In genomic region chr16:85395913-85396878, GRCh38 we compare ENCODE assay signal across 10 cellular contexts.
A peak's percentile ranks its signal among the peaks of the same experiment; 100 is the strongest.
DNase-seq lines count a peak whose midpoint lies in the region; ATAC-seq and TF ChIP-seq lines count a peak whose summit lies in the region.
"Had no signal": no experiment of that assay in that cellular context is flagged by ENCODE, and none has a peak within 500 bp of the region (broad histone marks: within the 10 kb centered on the region; RNA-seq: fewer than 3 reads in every experiment).

No MANE protein-coding gene starts in this region.

- H3K27me3 ChIP-seq in vagina, result no peaks in the 10 kb centered on the region

- H3K4me1 ChIP-seq in mesodermal cell (ENCODE audit: control insufficient read depth, insufficient read depth, low read length, poor library complexity, severe bottlenecking), result peaks cover 34% of the 10 kb centered on the region
- H3K4me1 ChIP-seq in vagina, result peaks cover 44% of the 10 kb centered on the region

- no peaks in the 10 kb centered on the region for H3K36me3 Mint-ChIP-seq in activated naive CD8-positive, alpha-beta T cell treated with anti-CD3 and anti-CD28 coated beads, Interleukin-2, amount 10 ng/mL, durations not matched to agents 7 days and 5 days
- H3K36me3 Mint-ChIP-seq in activated naive CD8-positive, alpha-beta T cell treated with anti-CD3 and anti-CD28 coated beads for 36 hours, result no peaks in the 10 kb centered on the region
- H3K36me3 Mint-ChIP-seq in activated CD8-positive, alpha-beta T cell treated with anti-CD3 and anti-CD28 coated beads for 36 hours (ENCODE audit: low read depth), result no peaks in the 10 kb centered on the region

- no peak overlapping the region for H3K4me3 ChIP-seq in mesodermal cell (ENCODE audit: extremely low read depth, insufficient read depth, low read length, poor library complexity, severe bottlenecking)
- no peak overlapping the region for H3K4me3 ChIP-seq in vagina

- H3K27ac ChIP-seq in mesodermal cell (ENCODE audit: low read depth, low read length, severe bottlenecking) (peak overlapping the region; percentile 59), vagina (peak overlapping the region; percentile 70)

- WGBS in mesodermal cell (ENCODE audit: insufficient coverage in 2 of 2), 2 experiments, result 62 to 66% methylated on average over 18 to 20 of the region's 24 CpGs

- TF ChIP-seq CTCF in vagina (IDR thresholded peaks at IDR 0.05), result no peak
- TF ChIP-seq CTCF in activated CD8-positive, alpha-beta T cell treated with anti-CD3 and anti-CD28 coated beads for 36 hours (IDR thresholded peaks at IDR 0.05), result no peak

- no peaks in the 10 kb centered on the region for H3K9me3 ChIP-seq in mesodermal cell (ENCODE audit: control insufficient read depth, low read length)
- no peaks in the 10 kb centered on the region for H3K9me3 ChIP-seq in vagina

- no peak overlapping the region for H3K27ac Mint-ChIP-seq in activated naive CD8-positive, alpha-beta T cell treated with anti-CD3 and anti-CD28 coated beads, Interleukin-2, amount 10 ng/mL, durations not matched to agents 7 days and 5 days
- H3K27ac Mint-ChIP-seq in activated naive CD8-positive, alpha-beta T cell treated with anti-CD3 and anti-CD28 coated beads for 36 hours, result no peak overlapping the region
- H3K27ac Mint-ChIP-seq in activated CD8-positive, alpha-beta T cell treated with anti-CD3 and anti-CD28 coated beads for 36 hours, result no peak overlapping the region
- H3K27ac Mint-ChIP-seq: CD4-positive, alpha-beta T cell; naive thymus-derived CD8-positive, alpha-beta T cell had no signal

- intact Hi-C loops in vagina (cut with DNase I), result no loop called here
- intact Hi-C loops in activated CD8-positive, alpha-beta T cell treated with anti-CD3 and anti-CD28 coated beads for 36 hours (cut with micrococcal nuclease), result loop anchor here (10.0 kb wide), 1 partner anchor 319 kb away; no protein-coding TSS in a partner anchor

- DNase-seq in activated naive CD8-positive, alpha-beta T cell treated with anti-CD3 and anti-CD28 coated beads, Interleukin-2, amount 10 ng/mL, durations not matched to agents 7 days and 5 days, result peak; percentile 27
- DNase-seq in activated naive CD8-positive, alpha-beta T cell treated with anti-CD3 and anti-CD28 coated beads for 36 hours, result no peak
- DNase-seq in dermis blood vessel endothelial cell, result peak; percentile 30
- no peak for DNase-seq in vagina (ENCODE audit: extremely low spot score in 2 of 2)
- DNase-seq in NCI-H446 treated with DMSO at 0.1 percent for 48 hours (lab: John Stamatoyannopoulos, UW), result no peak
- DNase-seq in activated CD8-positive, alpha-beta T cell treated with anti-CD3 and anti-CD28 coated beads for 36 hours, result no peak

- H3K9me3 Mint-ChIP-seq in activated naive CD8-positive, alpha-beta T cell treated with anti-CD3 and anti-CD28 coated beads, Interleukin-2, amount 10 ng/mL, durations not matched to agents 7 days and 5 days, result no peaks in the 10 kb centered on the region
- H3K9me3 Mint-ChIP-seq in activated naive CD8-positive, alpha-beta T cell treated with anti-CD3 and anti-CD28 coated beads for 36 hours, result no peaks in the 10 kb centered on the region
- H3K9me3 Mint-ChIP-seq in activated CD8-positive, alpha-beta T cell treated with anti-CD3 and anti-CD28 coated beads for 36 hours, result no peaks in the 10 kb centered on the region
- H3K9me3 Mint-ChIP-seq: CD4-positive, alpha-beta T cell; naive thymus-derived CD8-positive, alpha-beta T cell had no signal

- ATAC-seq in activated naive CD8-positive, alpha-beta T cell treated with anti-CD3 and anti-CD28 coated beads, Interleukin-2, amount 10 ng/mL, durations not matched to agents 7 days and 5 days (ENCODE audit: low read depth), result no peak
- ATAC-seq in HG03039 (IDR thresholded peaks at IDR 0.05; ENCODE audit: unreplicated experiment), result no peak
- no peak for ATAC-seq in activated CD8-positive, alpha-beta T cell treated with anti-CD3 and anti-CD28 coated beads for 36 hours
- ATAC-seq: naive thymus-derived CD8-positive, alpha-beta T cell had no signal

- POLR2A ChIA-PET in activated naive CD8-positive, alpha-beta T cell treated with anti-CD3 and anti-CD28 coated beads, Interleukin-2, amount 10 ng/mL, durations not matched to agents 7 days and 5 days (lab: Charles Lee), result no interaction called here
- POLR2A ChIA-PET in activated CD8-positive, alpha-beta T cell treated with anti-CD3 and anti-CD28 coated beads for 36 hours (lab: Charles Lee), result interaction anchor here (0.6 kb wide), 1 partner anchor 46 kb away, joined by 3 read pairs; no protein-coding TSS in a partner anchor

- H3K4me1 Mint-ChIP-seq in activated naive CD8-positive, alpha-beta T cell treated with anti-CD3 and anti-CD28 coated beads, Interleukin-2, amount 10 ng/mL, durations not matched to agents 7 days and 5 days, result no peaks in the 10 kb centered on the region
- no peaks in the 10 kb centered on the region for H3K4me1 Mint-ChIP-seq in activated naive CD8-positive, alpha-beta T cell treated with anti-CD3 and anti-CD28 coated beads for 36 hours
- H3K4me1 Mint-ChIP-seq in activated CD8-positive, alpha-beta T cell treated with anti-CD3 and anti-CD28 coated beads for 36 hours (ENCODE audit: low read depth), result no peaks in the 10 kb centered on the region
- H3K4me1 Mint-ChIP-seq: naive thymus-derived CD8-positive, alpha-beta T cell had no signal

- no peak overlapping the region for H3K4me3 Mint-ChIP-seq in activated naive CD8-positive, alpha-beta T cell treated with anti-CD3 and anti-CD28 coated beads, Interleukin-2, amount 10 ng/mL, durations not matched to agents 7 days and 5 days
- H3K4me3 Mint-ChIP-seq in activated naive CD8-positive, alpha-beta T cell treated with anti-CD3 and anti-CD28 coated beads for 36 hours, result no peak overlapping the region
- no peak overlapping the region for H3K4me3 Mint-ChIP-seq in activated CD8-positive, alpha-beta T cell treated with anti-CD3 and anti-CD28 coated beads for 36 hours
- H3K4me3 Mint-ChIP-seq: CD4-positive, alpha-beta T cell; naive thymus-derived CD8-positive, alpha-beta T cell had no signal

- H3K36me3 ChIP-seq in mesodermal cell (ENCODE audit: control insufficient read depth, insufficient read depth, low read length) (no peaks in the 10 kb centered on the region), vagina (no peaks in the 10 kb centered on the region)

- no peaks in the 10 kb centered on the region for H3K27me3 Mint-ChIP-seq in activated naive CD8-positive, alpha-beta T cell treated with anti-CD3 and anti-CD28 coated beads, Interleukin-2, amount 10 ng/mL, durations not matched to agents 7 days and 5 days
- no peaks in the 10 kb centered on the region for H3K27me3 Mint-ChIP-seq in activated naive CD8-positive, alpha-beta T cell treated with anti-CD3 and anti-CD28 coated beads for 36 hours
- no peaks in the 10 kb centered on the region for H3K27me3 Mint-ChIP-seq in activated CD8-positive, alpha-beta T cell treated with anti-CD3 and anti-CD28 coated beads for 36 hours
- H3K27me3 Mint-ChIP-seq: CD4-positive, alpha-beta T cell; naive thymus-derived CD8-positive, alpha-beta T cell had no signal

- CTCF ChIA-PET in activated CD8-positive, alpha-beta T cell treated with anti-CD3 and anti-CD28 coated beads for 36 hours (lab: Charles Lee), result interaction anchor here (1.0 to 4.2 kb wide), 4 partner anchors 20 to 220 kb away, joined by 3 to 18 read pairs (median 10); no protein-coding TSS in a partner anchor

- no peak for TF ChIP-seq POLR2A in vagina (IDR thresholded peaks at IDR 0.05)

Comparison
In these comparisons a context has a peak if more than half of its experiments do, and no peak if none do; other contexts are left out.
1. DNase-seq: peak in activated naive CD8-positive, alpha-beta T cell treated with anti-CD3 and anti-CD28 coated beads, Interleukin-2, amount 10 ng/mL, durations not matched to agents 7 days and 5 days (single experiment) and dermis blood vessel endothelial cell (single experiment); none in activated naive CD8-positive, alpha-beta T cell treated with anti-CD3 and anti-CD28 coated beads for 36 hours (single experiment), vagina (0 of 2), NCI-H446 treated with DMSO at 0.1 percent for 48 hours (single experiment) and activated CD8-positive, alpha-beta T cell treated with anti-CD3 and anti-CD28 coated beads for 36 hours (single experiment).